In genomic region chrX:53686151-53686885, GRCh38 we compare ENCODE assay signal across 8 cellular contexts. TPM values are rescaled to one million over a fixed set of nuclear protein-coding genes. Genes with fewer than 3 reads are reported as not detected.
DNase-seq lines count a peak whose midpoint lies in the region; ATAC-seq and TF ChIP-seq lines count a peak whose summit lies in the region.

Gene HUWE1, minus strand, starts transcription at chrX:53686719. Its CDS starts 32,612 bp downstream, at chrX:53654107.

- ATAC-seq in HG02610 (IDR thresholded peaks at IDR 0.05; ENCODE audit: unreplicated experiment), result peak; percentile 46
- peak; percentile 53 to 76 (median 61) for ATAC-seq in heart right ventricle

- peaks cover 0 to 5% (median 0%) of the 10 kb centered on the region in 11 donors for H3K9me3 ChIP-seq in heart right ventricle

- H3K9me3 Mint-ChIP-seq in type B pancreatic cell, result no peaks in the 10 kb centered on the region

- DNase-seq in GF-D8 (lab: John Stamatoyannopoulos, UW), result peak; percentile 11
- DNase-seq in NCI-H1436 (lab: John Stamatoyannopoulos, UW), result peak; percentile 86
- DNase-seq in T-helper 1 cell, result peak; percentile 57 to 81 (median 71)
- DNase-seq in heart right ventricle, result peak; percentile 78 to 84
- peak; percentile 92 for DNase-seq in posterior vena cava (ENCODE audit: low spot score)
- DNase-seq in type B pancreatic cell (ENCODE audit: extremely low spot score, unreplicated experiment), result peak; percentile 82

- 1 to 16% (median 1%) methylated on average over 12 to 61 of the region's 61 CpGs for WGBS in adipose tissue, 3 donors
- 0% methylated on average over 38 to 61 of the region's 61 CpGs for WGBS in heart right ventricle, 2 donors

- H3K4me1 Mint-ChIP-seq in type B pancreatic cell (ENCODE audit: unreplicated experiment), result no peaks in the 10 kb centered on the region

- peaks cover 0 to 30% (median 9%) of the 10 kb centered on the region in 9 donors for H3K4me1 ChIP-seq in heart right ventricle

- H3K27me3 Mint-ChIP-seq in type B pancreatic cell, result no peaks in the 10 kb centered on the region

- peak within 1 kb of the TSS; percentile 85 for H3K27ac Mint-ChIP-seq in type B pancreatic cell

- no peak for TF ChIP-seq CTCF in heart right ventricle (IDR thresholded peaks at IDR 0.05)
- no peak for TF ChIP-seq CTCF in type B pancreatic cell (conservative IDR thresholded peaks at IDR 0.05)

- peak within 1 kb of the TSS; percentile 49 to 90 (median 68) for H3K4me3 ChIP-seq in heart right ventricle

- H3K36me3 Mint-ChIP-seq in type B pancreatic cell, result peaks cover 3% of the 10 kb centered on the region

- intact Hi-C loops in heart right ventricle (cut with DNase I) (loop anchor here in 1 of 10 donors (10.0 kb wide), 2 partner anchors 358 to 498 kb away; partner anchors contain the start of genes FAM120C and PHF8), posterior vena cava (cut with DNase I) (no loop called here)

- H3K27ac ChIP-seq in adipose tissue (ENCODE audit: low read depth, low read length) (no peak within 1 kb of the TSS), heart right ventricle (peak within 1 kb of the TSS; percentile 40 to 91 (median 85))

- peaks cover 0 to 7% (median 0%) of the 10 kb centered on the region in 9 donors for H3K36me3 ChIP-seq in heart right ventricle

- H3K4me3 Mint-ChIP-seq in type B pancreatic cell, result peak within 1 kb of the TSS; percentile 95

- H3K27me3 ChIP-seq in heart right ventricle, result peaks cover 0 to 17% (median 0%) of the 10 kb centered on the region in 7 donors

RNA-seq across cellular contexts. Expression of gene HUWE1, which starts in this region (rescaled TPM):
- polyA plus RNA-seq in adipose tissue, result 10 to 100 TPM; 26.2 to 45.7 (median 37.9) TPM
- total RNA-seq in heart right ventricle, result 100 to 1,000 TPM; 133 to 219 (median 198) TPM
- polyA plus RNA-seq in heart right ventricle, result 10 to 100 TPM; 30.8 to 52.0 TPM
- total RNA-seq in posterior vena cava, result 100 to 1,000 TPM; 165 to 199 TPM
- total RNA-seq in type B pancreatic cell (ENCODE audit: low replicate concordance), result 205 and 209 TPM in 2 replicates

Comparison
In these comparisons a context has a peak if more than half of its experiments do, and no peak if none do; other contexts are left out.
1. DNase-seq: peak in every context shown above with its lines; median percentile 92 in posterior vena cava; 86 in NCI-H1436; 82 in type B pancreatic cell; 81 in heart right ventricle; 71 in T-helper 1 cell; 11 in GF-D8.